ENCODE assay signal across 8 cellular contexts in the genomic region with DNA sequence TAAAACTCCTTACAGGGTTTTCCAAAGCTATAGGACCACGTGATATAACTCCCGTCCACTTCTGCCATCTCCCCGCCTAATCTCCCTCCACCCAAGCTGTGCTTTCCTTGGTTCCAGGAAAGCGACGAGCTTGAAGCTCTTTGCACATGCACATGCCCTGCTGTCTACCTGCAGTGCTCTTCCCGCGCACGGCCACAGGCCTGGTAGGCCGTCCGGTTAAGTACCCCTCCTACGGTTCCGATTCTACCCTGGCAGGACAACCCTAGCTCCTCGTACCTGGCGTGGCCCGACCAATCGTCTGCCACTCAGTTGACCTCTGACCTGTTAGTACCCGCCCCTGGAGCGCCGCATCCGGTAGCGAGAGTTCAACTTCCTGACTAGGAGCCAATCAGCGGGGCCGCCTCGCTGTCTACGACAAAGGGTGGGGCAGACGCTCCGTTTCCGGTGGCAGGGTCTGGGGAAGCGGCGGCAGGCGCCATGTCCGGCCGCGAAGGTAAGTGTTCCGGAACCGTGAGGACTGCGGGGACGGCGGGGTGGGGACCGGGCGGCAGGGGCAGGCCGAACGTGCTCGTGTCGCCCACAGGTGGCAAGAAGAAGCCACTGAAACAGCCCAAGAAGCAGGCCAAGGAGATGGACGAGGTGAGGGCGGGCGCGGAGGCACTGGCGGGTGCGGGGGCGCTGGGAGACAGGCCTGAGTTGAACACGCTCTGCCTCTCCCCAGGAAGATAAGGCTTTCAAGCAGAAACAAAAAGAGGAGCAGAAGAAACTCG. TPM values are rescaled to one million over a fixed set of nuclear protein-coding genes. Genes with fewer than 3 reads are reported as not detected.
DNase-seq lines count a peak whose midpoint lies in the region; ATAC-seq and TF ChIP-seq lines count a peak whose summit lies in the region.

CCDC51 (minus strand) TSS at position 300 of the 770 bp plus-strand sequence. CDS start 4,991 bp downstream, outside the sequence.
TMA7 (plus strand) TSS at position 438 of the 770 bp plus-strand sequence; CDS start at position 478, 40 bp downstream.

- peak; percentile 77 for TF ChIP-seq POLR2A in GM15510 (IDR thresholded peaks at IDR 0.05; ENCODE audit: borderline replicate concordance, extremely low read depth, insufficient read length)

- peaks cover 18% of the 10 kb centered on the region for H3K4me1 ChIP-seq in upper lobe of right lung

- peak within 1 kb of the TSS; percentile 100 for H3K4me3 Mint-ChIP-seq in T-helper 17 cell

- intact Hi-C loops in left cardiac atrium (cut with DNase I) (loop anchor here in 1 of 2 donors (5.0 kb wide), 1 partner anchor 168 kb away; no protein-coding TSS in a partner anchor), posterior vena cava (cut with DNase I) (loop anchor here (5.0 kb wide), 1 partner anchor 168 kb away; no protein-coding TSS in a partner anchor), upper lobe of right lung (cut with DNase I) (loop anchor here (5.0 kb wide), 2 partner anchors 38 to 208 kb away; no protein-coding TSS in a partner anchor)

- H3K27me3 ChIP-seq in upper lobe of right lung = no peaks in the 10 kb centered on the region

- H3K36me3 Mint-ChIP-seq in T-helper 17 cell (ENCODE audit: low read depth) = peaks cover 4% of the 10 kb centered on the region

- no peaks in the 10 kb centered on the region for H3K9me3 ChIP-seq in T-helper 17 cell (ENCODE audit: control insufficient read depth, low read length, poor library complexity, severe bottlenecking)
- H3K9me3 ChIP-seq in upper lobe of right lung = no peaks in the 10 kb centered on the region

- H3K27me3 Mint-ChIP-seq in T-helper 17 cell = no peaks in the 10 kb centered on the region

- H3K4me3 ChIP-seq in upper lobe of right lung = peak within 1 kb of the TSS; percentile 74

- peak; percentile 71 for DNase-seq in NCI-H1694 treated with DMSO at 0.1 percent for 48 hours (lab: John Stamatoyannopoulos, UW)
- DNase-seq in T-helper 17 cell = peak; percentile 93 to 96 (median 94)
- peak; percentile 87 to 99 (median 97) for DNase-seq in amygdala (lab: John Stamatoyannopoulos, UW)
- DNase-seq in left cardiac atrium = peak; percentile 99
- DNase-seq in posterior vena cava (ENCODE audit: low spot score) = peak; percentile 99
- peak; percentile 99 for DNase-seq in upper lobe of right lung

- H3K4me1 Mint-ChIP-seq in T-helper 17 cell = peaks cover 30% of the 10 kb centered on the region

- peak within 1 kb of the TSS; percentile 94 for H3K27ac ChIP-seq in upper lobe of right lung

- ATAC-seq in HG02885 (IDR thresholded peaks at IDR 0.05; ENCODE audit: poor library complexity, unreplicated experiment) (peak; percentile 95), T-helper 17 cell (peak; percentile 96), left cardiac atrium (peak; percentile 98 to 100), upper lobe of right lung (peak; percentile 97)

- H3K36me3 ChIP-seq in upper lobe of right lung = peaks cover 36% of the 10 kb centered on the region

- no peak for TF ChIP-seq CTCF in upper lobe of right lung (IDR thresholded peaks at IDR 0.05)

- no peak within 1 kb of the TSS for H3K27ac Mint-ChIP-seq in T-helper 17 cell

RNA-seq across cellular contexts. Expression of gene CCDC51, which starts in this region (rescaled TPM):
- total RNA-seq in T-helper 17 cell (1 to 10 TPM; 4.1 TPM), left cardiac atrium (10 to 100 TPM in 1 of 2 donors, 1 to 10 TPM in 1; 7.0 to 10.9 TPM), posterior vena cava (10 to 100 TPM; 13.0 to 16.2 TPM), upper lobe of right lung (11.4 TPM)

RNA-seq across cellular contexts. Expression of gene TMA7, which starts in this region (rescaled TPM):
- total RNA-seq in T-helper 17 cell = 100 to 1,000 TPM; 226 to 233 TPM
- total RNA-seq in left cardiac atrium = 100 to 1,000 TPM; 190 to 238 TPM
- 100 to 1,000 TPM; 112 to 178 TPM for total RNA-seq in posterior vena cava
- 169 TPM for total RNA-seq in upper lobe of right lung

Comparison
In these comparisons a context has a peak if more than half of its experiments do, and no peak if none do; other contexts are left out.
1. Peak in every context shown above with its lines: DNase-seq, ATAC-seq, H3K4me3 ChIP-seq and H3K27ac ChIP-seq.